Comparison of ENCODE assay signal across 1 cellular context in genomic region chr12:109713187-109713984, GRCh38.
A peak's percentile ranks its signal among the peaks of the same experiment; 100 is the strongest.
TF ChIP-seq lines count a peak whose summit lies in the region.

TSS of gene FAM222A (plus strand) at chr12:109713825. CDS start at chr12:109744147, 30,322 bp downstream.

TF ChIP-seq in HepG2, 621 proteins besides CTCF, POLR2A, EP300 and RAD21 (continued from another document and continues in another):
- no peak for TF ChIP-seq KDM5A (IDR thresholded peaks at IDR 0.05; ENCODE audit: borderline replicate concordance, low read length)
- no peak; the same call in 1 of the 2 replicates for TF ChIP-seq YEATS2 (CRISPR knock-in tag; IDR thresholded peaks at IDR 0.05; ENCODE audit: borderline replicate concordance)
- TF ChIP-seq ZNF644 (CRISPR knock-in tag; IDR thresholded peaks at IDR 0.05; ENCODE audit: low read depth): no peak
- no peak for TF ChIP-seq ZNF703 (CRISPR knock-in tag; IDR thresholded peaks at IDR 0.05; ENCODE audit: borderline replicate concordance)
- TF ChIP-seq ZNF224 (CRISPR knock-in tag; IDR thresholded peaks at IDR 0.05): no peak
- no peak for TF ChIP-seq ZNF792 (CRISPR knock-in tag; IDR thresholded peaks at IDR 0.05)
- TF ChIP-seq ZBTB38 (CRISPR knock-in tag; IDR thresholded peaks at IDR 0.05): no peak
- TF ChIP-seq RBFOX2 (IDR thresholded peaks at IDR 0.05; ENCODE audit: low read depth, low read length): peak; percentile 53
- no peak for TF ChIP-seq HOXA7 (CRISPR knock-in tag; IDR thresholded peaks at IDR 0.05)
- peak; percentile 7; the same call in 1 of the 2 replicates for TF ChIP-seq TFAP4 (IDR thresholded peaks at IDR 0.05; ENCODE audit: borderline replicate concordance, low read depth)
- no peak for TF ChIP-seq ATF6 (CRISPR knock-in tag; conservative IDR thresholded peaks at IDR 0.05)
- no peak for TF ChIP-seq NCOA2 (CRISPR knock-in tag; IDR thresholded peaks at IDR 0.05)
- no peak for TF ChIP-seq ZNF660 (CRISPR knock-in tag; IDR thresholded peaks at IDR 0.05; ENCODE audit: borderline replicate concordance, low read depth)
- 0 out of 2 replicates have a peak, but pooled peaks have one; percentile 14 for TF ChIP-seq CBX5 (CRISPR knock-in tag; IDR thresholded peaks at IDR 0.05; ENCODE audit: borderline replicate concordance)
- no peak for TF ChIP-seq BATF2 (CRISPR knock-in tag; IDR thresholded peaks at IDR 0.05)
- TF ChIP-seq ZMYM2 (CRISPR knock-in tag; IDR thresholded peaks at IDR 0.05): no peak
- TF ChIP-seq ZNF24 (IDR thresholded peaks at IDR 0.05): no peak
- TF ChIP-seq HNRNPLL (IDR thresholded peaks at IDR 0.05; ENCODE audit: low read depth, low read length, poor library complexity, severe bottlenecking): no peak
- no peak for TF ChIP-seq SKIL (CRISPR knock-in tag; IDR thresholded peaks at IDR 0.05; ENCODE audit: borderline replicate concordance)
- TF ChIP-seq ZNF274 (CRISPR knock-in tag; IDR thresholded peaks at IDR 0.05): no peak
- no peak for TF ChIP-seq HNRNPK (IDR thresholded peaks at IDR 0.05; ENCODE audit: low read depth, low read length, poor library complexity, severe bottlenecking)
- peak; percentile 62 for TF ChIP-seq FOXK1 (CRISPR knock-in tag; IDR thresholded peaks at IDR 0.05; ENCODE audit: borderline replicate concordance, low read depth)
- no peak for TF ChIP-seq ZNF720 (CRISPR knock-in tag; IDR thresholded peaks at IDR 0.05)
- TF ChIP-seq STAG1 (CRISPR knock-in tag; IDR thresholded peaks at IDR 0.05): no peak
- TF ChIP-seq CHD2 (IDR thresholded peaks at IDR 0.05; ENCODE audit: low read depth, low read length): peak; percentile 77
- TF ChIP-seq RFXAP (CRISPR knock-in tag; IDR thresholded peaks at IDR 0.05; ENCODE audit: borderline replicate concordance): no peak
- no peak for TF ChIP-seq PHF5A (CRISPR knock-in tag; IDR thresholded peaks at IDR 0.05; ENCODE audit: low read depth, unreplicated experiment)
- no peak for TF ChIP-seq ZBTB7B (CRISPR knock-in tag; IDR thresholded peaks at IDR 0.05)
- TF ChIP-seq TERF1 (CRISPR knock-in tag; IDR thresholded peaks at IDR 0.05): no peak
- no peak for TF ChIP-seq PRPF4 (IDR thresholded peaks at IDR 0.05; ENCODE audit: low read depth, low read length, poor library complexity, severe bottlenecking)
- TF ChIP-seq MXD3 (CRISPR knock-in tag; IDR thresholded peaks at IDR 0.05): peak; percentile 77; the same call in 1 of the 2 replicates
- 0 out of 2 replicates have a peak, but pooled peaks have one; percentile 24 for TF ChIP-seq MED1 (CRISPR knock-in tag; IDR thresholded peaks at IDR 0.05)
- 0 out of 2 replicates have a peak, but pooled peaks have one; percentile 23 for TF ChIP-seq HNF1B (CRISPR knock-in tag; IDR thresholded peaks at IDR 0.05)
- TF ChIP-seq ZBTB3 (CRISPR knock-in tag; IDR thresholded peaks at IDR 0.05; ENCODE audit: borderline replicate concordance, low read depth): no peak
- TF ChIP-seq MYPOP (CRISPR knock-in tag; IDR thresholded peaks at IDR 0.05): peak; percentile 63; the same call in 1 of the 2 replicates
- no peak for TF ChIP-seq FOXC1 (CRISPR knock-in tag; IDR thresholded peaks at IDR 0.05; ENCODE audit: borderline replicate concordance)
- TF ChIP-seq PLRG1 (conservative IDR thresholded peaks at IDR 0.05): no peak
- no peak for TF ChIP-seq ZBTB7A (CRISPR knock-in tag; IDR thresholded peaks at IDR 0.05)
- peak; percentile 98 for TF ChIP-seq THAP11 (CRISPR knock-in tag; IDR thresholded peaks at IDR 0.05)
- no peak for TF ChIP-seq TOPORS (CRISPR knock-in tag; IDR thresholded peaks at IDR 0.05)
- no peak for TF ChIP-seq ZNF337 (CRISPR knock-in tag; IDR thresholded peaks at IDR 0.05; ENCODE audit: borderline replicate concordance, low read depth)
- TF ChIP-seq NFAT5 (CRISPR knock-in tag; IDR thresholded peaks at IDR 0.05): no peak
- TF ChIP-seq HOXA9 (CRISPR knock-in tag; IDR thresholded peaks at IDR 0.05; ENCODE audit: borderline replicate concordance): no peak
- peak; percentile 79 for TF ChIP-seq HDAC1 (CRISPR knock-in tag; IDR thresholded peaks at IDR 0.05)
- TF ChIP-seq AGO1 (IDR thresholded peaks at IDR 0.05; ENCODE audit: low read depth, low read length, poor library complexity, severe bottlenecking): no peak
- TF ChIP-seq ZNF777 (CRISPR knock-in tag; IDR thresholded peaks at IDR 0.05): no peak
